In genomic region chr3:113441051-113441770, GRCh38 we compare ENCODE assay signal across 8 cellular contexts. TPM values are rescaled to one million over a fixed set of nuclear protein-coding genes. Genes with fewer than 3 reads are reported as not detected.
DNase-seq lines count a peak whose midpoint lies in the region; ATAC-seq, FAIRE-seq and TF ChIP-seq lines count a peak whose summit lies in the region.

TSS of gene CFAP44 (minus strand) at chr3:113441493. CDS start at chr3:113433664, 7,829 bp downstream.

- H3K4me3 Mint-ChIP-seq in memory B cell, result peak within 1 kb of the TSS; percentile 60

- ATAC-seq in GM21786 (IDR thresholded peaks at IDR 0.05; ENCODE audit: unreplicated experiment), result peak; percentile 52
- peak; percentile 91 for ATAC-seq in memory B cell (ENCODE audit: low read depth)

- H3K27me3 ChIP-seq in endothelial cell of umbilical vein (ENCODE audit: control insufficient read depth in 2 of 2, insufficient read depth in 2 of 2, low read length in 2 of 2) (no peaks in the 10 kb centered on the region), A673 (replicated peaks; ENCODE audit: insufficient read depth, low read depth, low read length, poor library complexity) (no peaks in the 10 kb centered on the region), SJCRH30 (no peaks in the 10 kb centered on the region)

- H2AFZ ChIP-seq in endothelial cell of umbilical vein (ENCODE audit: low read depth, low read length), result peak within 1 kb of the TSS; percentile 79

- H3K4me3 ChIP-seq in endothelial cell of umbilical vein (replicated peaks in 1 of 3; ENCODE audit: insufficient read depth in 1 of 3, low read depth in 1 of 3, low read length in 3 of 3) (peak within 1 kb of the TSS; percentile 20 to 57 (median 27)), A673 (ENCODE audit: low read depth, low read length, poor library complexity, severe bottlenecking) (no peak within 1 kb of the TSS), SJCRH30 (no peak within 1 kb of the TSS)

- H3K27me3 Mint-ChIP-seq in memory B cell, result no peaks in the 10 kb centered on the region

- TF ChIP-seq CTCF in endothelial cell of umbilical vein (IDR thresholded peaks at IDR 0.05; ENCODE audit: extremely low read depth in 1 of 2, insufficient read depth in 1 of 2, low read depth in 1 of 2, low read length in 2 of 2) (no peak), A673 (conservative IDR thresholded peaks at IDR 0.05; ENCODE audit: low read depth, low read length) (no peak)

- H3K9me3 Mint-ChIP-seq in memory B cell, result no peaks in the 10 kb centered on the region

- CTCF ChIA-PET in endothelial cell of umbilical vein (lab: Charles Lee) (interaction anchor here (0.7 to 1.4 kb wide), 4 partner anchors 13 to 137 kb away, joined by 3 to 4 read pairs (median 3); no protein-coding TSS in a partner anchor), A673 (lab: Charles Lee) (no interaction called here)

- H3K36me3 ChIP-seq in endothelial cell of umbilical vein (ENCODE audit: control insufficient read depth in 2 of 2, extremely low read depth in 1 of 2, insufficient read depth in 2 of 2, low read length in 2 of 2) (no peaks in the 10 kb centered on the region), A673 (ENCODE audit: insufficient read depth, low read length, poor library complexity, severe bottlenecking) (no peaks in the 10 kb centered on the region), SJCRH30 (peaks cover 19% of the 10 kb centered on the region)

- no TSS peak for BruUV-seq in endothelial cell of umbilical vein (replicated peaks; lab: Mats Ljungman, UMichigan)
- BruUV-seq in A673 (replicated peaks; lab: Mats Ljungman, UMichigan), result no TSS peak

- H4K20me1 ChIP-seq in endothelial cell of umbilical vein (replicated peaks; ENCODE audit: control insufficient read depth, extremely low read depth, insufficient read depth, low read length), result no peaks in the 10 kb centered on the region

- peak within 1 kb of the TSS; percentile 25 for H3K9ac ChIP-seq in endothelial cell of umbilical vein (replicated peaks; ENCODE audit: extremely low read depth, insufficient read depth, low read length)

- H3K27ac ChIP-seq in endothelial cell of umbilical vein (ENCODE audit: insufficient read depth, low read depth, low read length) (no peak within 1 kb of the TSS), A673 (ENCODE audit: low read depth, low read length, poor library complexity, severe bottlenecking) (no peak within 1 kb of the TSS), SJCRH30 (no peak within 1 kb of the TSS)

- H3K4me1 ChIP-seq in endothelial cell of umbilical vein (ENCODE audit: control insufficient read depth, extremely low read depth, insufficient read depth, low read length) (peaks cover 7% of the 10 kb centered on the region), A673 (ENCODE audit: insufficient read depth, low read length, poor library complexity, severe bottlenecking) (no peaks in the 10 kb centered on the region), SJCRH30 (no peaks in the 10 kb centered on the region)

- peaks cover 9% of the 10 kb centered on the region for H3K36me3 Mint-ChIP-seq in memory B cell

- intact Hi-C loops in endothelial cell of umbilical vein (cut with micrococcal nuclease), result loop anchor here (1.0 kb wide), 1 partner anchor 13 kb away; no protein-coding TSS in a partner anchor
- intact Hi-C loops in A673 (cut with micrococcal nuclease; ENCODE audit: unreplicated experiment), result no loop called here

- dilution Hi-C loops in endothelial cell of umbilical vein (cut with MboI; ENCODE audit: extremely low pct_ligation_motif_present, low sequenced_read_pairs), result no loop called here

- no peaks in the 10 kb centered on the region for H3K79me2 ChIP-seq in endothelial cell of umbilical vein (ENCODE audit: control insufficient read depth, insufficient read depth, low read length)

- peak within 1 kb of the TSS; percentile 2 for H3K27ac Mint-ChIP-seq in memory B cell

- FAIRE-seq in endothelial cell of umbilical vein (lab: Jason Lieb, UNC), result peak; percentile 83

- DNase-seq in activated CD8-positive, alpha-beta memory T cell treated with anti-CD3 and anti-CD28 coated beads, Interleukin-2, amount 50 U/mL, for 24 hours (ENCODE audit: extremely low read depth), result peak; percentile 0
- DNase-seq in endothelial cell of umbilical vein (ENCODE audit: low read depth, low spot score) (peak; percentile 61), memory B cell (ENCODE audit: low spot score in 2 of 2) (peak; percentile 41 to 54), A673 (ENCODE audit: low spot score) (no peak), SJCRH30 (no peak), NCI-H1436 treated with DMSO at 0.1 percent for 48 hours (lab: John Stamatoyannopoulos, UW) (no peak)
- peak in 2 of 3 experiments; percentile 1 to 50 for DNase-seq in stimulated activated CD4-positive, alpha-beta T cell treated with anti-CD3 and anti-CD28 coated beads, TNF-alpha, amount 100 ng/mL, for 24 hours (ENCODE audit: low read depth in 3 of 3)

- peak within 1 kb of the TSS; percentile 38 for H3K4me2 ChIP-seq in endothelial cell of umbilical vein (ENCODE audit: insufficient read depth, low read length)

- H3K9me3 ChIP-seq in endothelial cell of umbilical vein (replicated peaks; ENCODE audit: control insufficient read depth, insufficient read depth, low read length), result no peaks in the 10 kb centered on the region
- H3K9me3 ChIP-seq in A673 (ENCODE audit: low read depth, low read length, poor library complexity, severe bottlenecking), result no peaks in the 10 kb centered on the region
- H3K9me3 ChIP-seq in SJCRH30 (replicated peaks), result no peaks in the 10 kb centered on the region

- H3K4me1 Mint-ChIP-seq in memory B cell, result no peaks in the 10 kb centered on the region

- no peaks in the 10 kb centered on the region for H3K9me1 ChIP-seq in endothelial cell of umbilical vein (replicated peaks; ENCODE audit: control insufficient read depth, extremely low read depth, insufficient read depth, low read length)

- POLR2A ChIA-PET in endothelial cell of umbilical vein (lab: Charles Lee) (no interaction called here), A673 (lab: Charles Lee; ENCODE audit: low non-redundant PET) (no interaction called here)

- TF ChIP-seq POLR2A in endothelial cell of umbilical vein (IDR thresholded peaks at IDR 0.05; ENCODE audit: low read depth, low read length), result no peak

TF ChIP-seq in endothelial cell of umbilical vein, 7 proteins besides CTCF, POLR2A, EP300 and RAD21:
- TF ChIP-seq FOS (IDR thresholded peaks at IDR 0.05; ENCODE audit: borderline replicate concordance, insufficient read depth, low read length) (no peak), EZH2 (IDR thresholded peaks at IDR 0.05; ENCODE audit: borderline replicate concordance, low read depth, low read length, severe bottlenecking) (no peak), JUN (IDR thresholded peaks at IDR 0.05; ENCODE audit: borderline replicate concordance, insufficient read depth, insufficient read length, low read depth) (no peak), POLR2AphosphoS5 (IDR thresholded peaks at IDR 0.05; ENCODE audit: insufficient read depth, low read depth, low read length) (no peak), MAX (IDR thresholded peaks at IDR 0.05; ENCODE audit: insufficient read depth, insufficient read length) (no peak), MYC (IDR thresholded peaks at IDR 0.05; ENCODE audit: low read depth, low read length) (no peak), GATA2 (IDR thresholded peaks at IDR 0.05; ENCODE audit: insufficient read depth, insufficient read length, low read depth, low read length) (no peak)

RNA-seq across cellular contexts. Expression of gene CFAP44, which starts in this region (rescaled TPM):
- 3.3 and 4.7 TPM in 2 replicates for total RNA-seq in endothelial cell of umbilical vein
- 1.3 and 1.5 TPM in 2 replicates for polyA plus RNA-seq in endothelial cell of umbilical vein
- polyA plus RNA-seq in endothelial cell of umbilical vein (2011; cell fraction: cytosol; rRNA removed), result 0.23 and 0.39 TPM in 2 replicates
- polyA plus RNA-seq in endothelial cell of umbilical vein (2011; cell fraction: nucleus; rRNA removed), result 18.8 and 30.7 TPM in 2 replicates
- polyA plus RNA-seq in endothelial cell of umbilical vein (2012), result 1.2 and 1.7 TPM in 2 replicates
- polyA minus RNA-seq in endothelial cell of umbilical vein, result 5.2 and 6.6 TPM in 2 replicates
- polyA minus RNA-seq in endothelial cell of umbilical vein (2011; cell fraction: cytosol; rRNA and poly(A)+ RNA removed), result 3.5 TPM
- 17.2 and 20.6 TPM in 2 replicates for polyA minus RNA-seq in endothelial cell of umbilical vein (2011; cell fraction: nucleus; rRNA and poly(A)+ RNA removed)
- total RNA-seq in A673 (2021), result 2.4 and 3.5 TPM in 2 replicates
- 3.1 and 5.0 TPM in 2 replicates for total RNA-seq in SJCRH30 (2014; rRNA removed; shearing (Covaris generic))

Comparison
In these comparisons a context has a peak if more than half of its experiments do, and no peak if none do; other contexts are left out.
1. DNase-seq: peak in activated CD8-positive, alpha-beta memory T cell treated with anti-CD3 and anti-CD28 coated beads, Interleukin-2, amount 50 U/mL, for 24 hours (single experiment), endothelial cell of umbilical vein (single experiment), memory B cell (2 of 2) and stimulated activated CD4-positive, alpha-beta T cell treated with anti-CD3 and anti-CD28 coated beads, TNF-alpha, amount 100 ng/mL, for 24 hours (2 of 3); none in A673 (single experiment), SJCRH30 (0 of 2) and NCI-H1436 treated with DMSO at 0.1 percent for 48 hours (single experiment).
2. H3K4me3 ChIP-seq: peak in endothelial cell of umbilical vein (3 of 3); none in A673 (single experiment) and SJCRH30 (single experiment).